22 cellular contexts compared by ENCODE assay signal in genomic region chr2:240948086-240948485, GRCh38. TPM values are rescaled to one million over a fixed set of nuclear protein-coding genes. Genes with fewer than 3 reads are reported as not detected.
DNase-seq lines count a peak whose midpoint lies in the region; ATAC-seq and TF ChIP-seq lines count a peak whose summit lies in the region.
"Had no signal": no experiment of that assay in that cellular context is flagged by ENCODE, and none has a peak within 500 bp of the region (broad histone marks: within the 10 kb centered on the region; RNA-seq: fewer than 3 reads in every experiment).

No MANE protein-coding gene starts in this region.

- no peak overlapping the region for H3K27ac ChIP-seq in suprapubic skin
- H3K27ac ChIP-seq: BLaER1 treated with 17β-estradiol and CSF1 and Interleukin-3, amounts not matched to agents 10 nM and 100 nM had no signal

- H3K36me3 Mint-ChIP-seq in activated CD4-positive, alpha-beta memory T cell treated with anti-CD3 and anti-CD28 coated beads, Interleukin-2, amount 10 ng/mL, durations not matched to agents 7 days and 5 days (ENCODE audit: low read depth) = no peaks in the 10 kb centered on the region
- H3K36me3 Mint-ChIP-seq in activated CD4-positive, alpha-beta memory T cell treated with anti-CD3 and anti-CD28 coated beads for 36 hours = no peaks in the 10 kb centered on the region
- H3K36me3 Mint-ChIP-seq in WTC11 (no peaks in the 10 kb centered on the region), neural crest cell (ENCODE audit: low read depth) (no peaks in the 10 kb centered on the region)

- TF ChIP-seq POLR2A in suprapubic skin (IDR thresholded peaks at IDR 0.05) = no peak

- no peaks in the 10 kb centered on the region for H3K36me3 ChIP-seq in suprapubic skin
- H3K36me3 ChIP-seq: BLaER1 treated with 17β-estradiol and CSF1 and Interleukin-3, amounts not matched to agents 10 nM and 100 nM had no signal

- H3K4me3 ChIP-seq in suprapubic skin = no peak overlapping the region
- H3K4me3 ChIP-seq: BLaER1 treated with 17β-estradiol and CSF1 and Interleukin-3, amounts not matched to agents 10 nM and 100 nM had no signal

- no peak overlapping the region for H3K27ac Mint-ChIP-seq in activated CD4-positive, alpha-beta memory T cell treated with anti-CD3 and anti-CD28 coated beads, Interleukin-2, amount 10 ng/mL, durations not matched to agents 7 days and 5 days
- no peak overlapping the region for H3K27ac Mint-ChIP-seq in activated CD4-positive, alpha-beta memory T cell treated with anti-CD3 and anti-CD28 coated beads for 36 hours
- H3K27ac Mint-ChIP-seq in WTC11 (peak overlapping the region; percentile 15; the same call in 1 of the 2 replicates), neural crest cell (ENCODE audit: unreplicated experiment) (peak overlapping the region; percentile 47)
- H3K27ac Mint-ChIP-seq: HFFc6 had no signal

- 90% methylated on average over 8 of the region's 8 CpGs for WGBS in suprapubic skin

- peaks cover 3% of the 10 kb centered on the region for H3K9me3 ChIP-seq in suprapubic skin

- no peaks in the 10 kb centered on the region for H3K4me1 Mint-ChIP-seq in activated CD4-positive, alpha-beta memory T cell treated with anti-CD3 and anti-CD28 coated beads, Interleukin-2, amount 10 ng/mL, durations not matched to agents 7 days and 5 days
- no peaks in the 10 kb centered on the region for H3K4me1 Mint-ChIP-seq in activated CD4-positive, alpha-beta memory T cell treated with anti-CD3 and anti-CD28 coated beads for 36 hours (ENCODE audit: low read depth)
- H3K4me1 Mint-ChIP-seq in WTC11 (no peaks in the 10 kb centered on the region), neural crest cell (peaks cover 6% of the 10 kb centered on the region)

- H3K4me3 Mint-ChIP-seq in activated CD4-positive, alpha-beta memory T cell treated with anti-CD3 and anti-CD28 coated beads, Interleukin-2, amount 10 ng/mL, durations not matched to agents 7 days and 5 days = no peak overlapping the region
- no peak overlapping the region for H3K4me3 Mint-ChIP-seq in activated CD4-positive, alpha-beta memory T cell treated with anti-CD3 and anti-CD28 coated beads for 36 hours
- H3K4me3 Mint-ChIP-seq in WTC11 = no peak overlapping the region
- H3K4me3 Mint-ChIP-seq in neural crest cell = no peak overlapping the region
- H3K4me3 Mint-ChIP-seq: HFFc6 had no signal

- peak; percentile 10 for DNase-seq in activated CD4-positive, alpha-beta memory T cell treated with anti-CD3 and anti-CD28 coated beads, Interleukin-2, amount 10 ng/mL, durations not matched to agents 7 days and 5 days
- no peak for DNase-seq in activated CD4-positive, alpha-beta memory T cell treated with anti-CD3 and anti-CD28 coated beads for 36 hours
- DNase-seq in WTC11 (ENCODE audit: low spot score) (no peak), neural crest cell (ENCODE audit: low read depth, low spot score) (no peak), suprapubic skin (ENCODE audit: low spot score in 2 of 2) (peak; percentile 18 to 52), NCI-H1105 treated with DMSO at 0.1 percent for 48 hours (lab: John Stamatoyannopoulos, UW) (no peak), DMS153 (lab: John Stamatoyannopoulos, UW) (no peak)
- DNase-seq: DND-41; GOT3; HFFc6; NCI-H1048; NCI-H1694; NCI-H345; NCI-H69; NK-92 treated with Interleukin-12 subunit alpha and Interleukin-12 subunit beta, amount 100 ng/mL, for 24 hours; SIG-M5 had no signal

- ATAC-seq in WTC11 = no peak
- no peak for ATAC-seq in esophagus mucosa

- no peaks in the 10 kb centered on the region for H3K27me3 ChIP-seq in suprapubic skin
- H3K27me3 ChIP-seq: BLaER1 treated with 17β-estradiol and CSF1 and Interleukin-3, amounts not matched to agents 10 nM and 100 nM had no signal

- no peak for TF ChIP-seq EP300 in suprapubic skin (IDR thresholded peaks at IDR 0.05)

- no peaks in the 10 kb centered on the region for H3K9me3 Mint-ChIP-seq in activated CD4-positive, alpha-beta memory T cell treated with anti-CD3 and anti-CD28 coated beads, Interleukin-2, amount 10 ng/mL, durations not matched to agents 7 days and 5 days
- H3K9me3 Mint-ChIP-seq in activated CD4-positive, alpha-beta memory T cell treated with anti-CD3 and anti-CD28 coated beads for 36 hours = no peaks in the 10 kb centered on the region
- H3K9me3 Mint-ChIP-seq in WTC11 = no peaks in the 10 kb centered on the region
- H3K9me3 Mint-ChIP-seq in neural crest cell = no peaks in the 10 kb centered on the region
- H3K9me3 Mint-ChIP-seq: HFFc6 had no signal

- H3K4me1 ChIP-seq in suprapubic skin = peaks cover 4% of the 10 kb centered on the region

- H3K27me3 Mint-ChIP-seq in activated CD4-positive, alpha-beta memory T cell treated with anti-CD3 and anti-CD28 coated beads, Interleukin-2, amount 10 ng/mL, durations not matched to agents 7 days and 5 days = peaks cover 1% of the 10 kb centered on the region
- no peaks in the 10 kb centered on the region for H3K27me3 Mint-ChIP-seq in activated CD4-positive, alpha-beta memory T cell treated with anti-CD3 and anti-CD28 coated beads for 36 hours
- no peaks in the 10 kb centered on the region for H3K27me3 Mint-ChIP-seq in WTC11 (ENCODE audit: low read depth)
- H3K27me3 Mint-ChIP-seq in neural crest cell (ENCODE audit: low read depth) = peaks cover 5% of the 10 kb centered on the region

- CTCF ChIA-PET in activated CD4-positive, alpha-beta memory T cell treated with anti-CD3 and anti-CD28 coated beads, Interleukin-2, amount 10 ng/mL, durations not matched to agents 7 days and 5 days (lab: Charles Lee) = no interaction called here
- CTCF ChIA-PET in activated CD4-positive, alpha-beta memory T cell treated with anti-CD3 and anti-CD28 coated beads for 36 hours (lab: Charles Lee) = no interaction called here
- CTCF ChIA-PET in WTC11 (lab: Charles Lee) = interaction anchor here (0.8 to 1.5 kb wide), 3 partner anchors 36 to 299 kb away, joined by 3 to 5 read pairs (median 4); no protein-coding TSS in a partner anchor

- POLR2A ChIA-PET in activated CD4-positive, alpha-beta memory T cell treated with anti-CD3 and anti-CD28 coated beads, Interleukin-2, amount 10 ng/mL, durations not matched to agents 7 days and 5 days (lab: Charles Lee) = no interaction called here
- POLR2A ChIA-PET in activated CD4-positive, alpha-beta memory T cell treated with anti-CD3 and anti-CD28 coated beads for 36 hours (lab: Charles Lee) = no interaction called here
- POLR2A ChIA-PET in WTC11 (lab: Charles Lee) = no interaction called here

- intact Hi-C loops in activated CD4-positive, alpha-beta memory T cell treated with anti-CD3 and anti-CD28 coated beads for 36 hours (cut with micrococcal nuclease) = no loop called here

- TF ChIP-seq CTCF in WTC11 (IDR thresholded peaks at IDR 0.05) (no peak), neural crest cell (conservative IDR thresholded peaks at IDR 0.05) (no peak), suprapubic skin (IDR thresholded peaks at IDR 0.05) (no peak)

TF ChIP-seq in WTC11, 78 proteins besides CTCF, POLR2A, EP300 and RAD21 (continues in another document):
- TF ChIP-seq E2F5 (CRISPR knock-in tag; IDR thresholded peaks at IDR 0.05) = no peak
- no peak for TF ChIP-seq FOXP4 (CRISPR knock-in tag; IDR thresholded peaks at IDR 0.05)
- no peak for TF ChIP-seq ATF3 (CRISPR knock-in tag; conservative IDR thresholded peaks at IDR 0.05)
- no peak for TF ChIP-seq SP1 (CRISPR knock-in tag; conservative IDR thresholded peaks at IDR 0.05)
- no peak for TF ChIP-seq JUN (CRISPR knock-in tag; IDR thresholded peaks at IDR 0.05)
- no peak for TF ChIP-seq ZNF423 (CRISPR knock-in tag; IDR thresholded peaks at IDR 0.05)

RNA-seq across cellular contexts. Expression of gene CROCC2, which starts 42.0 kb away (rescaled TPM):
- total RNA-seq in activated CD4-positive, alpha-beta memory T cell treated with anti-CD3 and anti-CD28 coated beads, Interleukin-2, amount 10 ng/mL, durations not matched to agents 7 days and 5 days = not detected
- total RNA-seq in activated CD4-positive, alpha-beta memory T cell treated with anti-CD3 and anti-CD28 coated beads for 36 hours = not detected
- total RNA-seq in WTC11 (2021) (not detected in 3 replicates), neural crest cell (not detected in 2 replicates), suprapubic skin (not detected), esophagus mucosa (0.12 TPM)
- total RNA-seq: A172, HFFc6, MCF 10A, OCI-LY7 had no signal

RNA-seq across cellular contexts. Expression of gene SNED1, which starts 50.3 kb away (rescaled TPM):
- total RNA-seq in activated CD4-positive, alpha-beta memory T cell treated with anti-CD3 and anti-CD28 coated beads, Interleukin-2, amount 10 ng/mL, durations not matched to agents 7 days and 5 days = 10 to 100 TPM; 32.6 to 34.3 TPM
- total RNA-seq in activated CD4-positive, alpha-beta memory T cell treated with anti-CD3 and anti-CD28 coated beads for 36 hours = 1 to 10 TPM; 2.6 to 3.8 TPM
- total RNA-seq in WTC11 (2021) (2.5 to 3.2 TPM (median 2.7 TPM) in 3 replicates), neural crest cell (0.16 and 0.30 TPM in 2 replicates), suprapubic skin (10 to 100 TPM in 3 of 4 donors, 1 to 10 TPM in 1; 5.6 to 31.9 (median 13.2) TPM), esophagus mucosa (3.9 TPM)

RNA-seq across cellular contexts. Expression of gene MAB21L4, which starts 52.1 kb away (rescaled TPM):
- not detected for total RNA-seq in activated CD4-positive, alpha-beta memory T cell treated with anti-CD3 and anti-CD28 coated beads, Interleukin-2, amount 10 ng/mL, durations not matched to agents 7 days and 5 days
- not detected for total RNA-seq in activated CD4-positive, alpha-beta memory T cell treated with anti-CD3 and anti-CD28 coated beads for 36 hours
- total RNA-seq in WTC11 (2021) = not detected in 3 replicates
- total RNA-seq in neural crest cell = not detected in 2 replicates
- total RNA-seq in suprapubic skin = 10 to 100 TPM; 28.7 to 97.5 (median 69.2) TPM
- 148 TPM for total RNA-seq in esophagus mucosa
- total RNA-seq: A172, HFFc6, MCF 10A, OCI-LY7, RPMI7951 had no signal

Comparison
In these comparisons a context has a peak if more than half of its experiments do, and no peak if none do; other contexts are left out.
1. DNase-seq: peak in activated CD4-positive, alpha-beta memory T cell treated with anti-CD3 and anti-CD28 coated beads, Interleukin-2, amount 10 ng/mL, durations not matched to agents 7 days and 5 days (single experiment) and suprapubic skin (2 of 2); none in activated CD4-positive, alpha-beta memory T cell treated with anti-CD3 and anti-CD28 coated beads for 36 hours (single experiment), WTC11 (single experiment), neural crest cell (single experiment), NCI-H1105 treated with DMSO at 0.1 percent for 48 hours (single experiment) and DMS153 (single experiment).
2. H3K27ac Mint-ChIP-seq: peak in WTC11 (single experiment) and neural crest cell (single experiment); none in activated CD4-positive, alpha-beta memory T cell treated with anti-CD3 and anti-CD28 coated beads, Interleukin-2, amount 10 ng/mL, durations not matched to agents 7 days and 5 days (single experiment) and activated CD4-positive, alpha-beta memory T cell treated with anti-CD3 and anti-CD28 coated beads for 36 hours (single experiment).
3. RNA of gene MAB21L4, which starts 52.1 kb away (total RNA-seq): 148 TPM in esophagus mucosa (single experiment) and 28.7 to 97.5 TPM in suprapubic skin; not detected in WTC11, not detected in activated CD4-positive, alpha-beta memory T cell treated with anti-CD3 and anti-CD28 coated beads, Interleukin-2, amount 10 ng/mL, durations not matched to agents 7 days and 5 days, not detected in activated CD4-positive, alpha-beta memory T cell treated with anti-CD3 and anti-CD28 coated beads for 36 hours and not detected in neural crest cell; every median in the first group is over 10 times any median in the second.